In the genomic region with DNA sequence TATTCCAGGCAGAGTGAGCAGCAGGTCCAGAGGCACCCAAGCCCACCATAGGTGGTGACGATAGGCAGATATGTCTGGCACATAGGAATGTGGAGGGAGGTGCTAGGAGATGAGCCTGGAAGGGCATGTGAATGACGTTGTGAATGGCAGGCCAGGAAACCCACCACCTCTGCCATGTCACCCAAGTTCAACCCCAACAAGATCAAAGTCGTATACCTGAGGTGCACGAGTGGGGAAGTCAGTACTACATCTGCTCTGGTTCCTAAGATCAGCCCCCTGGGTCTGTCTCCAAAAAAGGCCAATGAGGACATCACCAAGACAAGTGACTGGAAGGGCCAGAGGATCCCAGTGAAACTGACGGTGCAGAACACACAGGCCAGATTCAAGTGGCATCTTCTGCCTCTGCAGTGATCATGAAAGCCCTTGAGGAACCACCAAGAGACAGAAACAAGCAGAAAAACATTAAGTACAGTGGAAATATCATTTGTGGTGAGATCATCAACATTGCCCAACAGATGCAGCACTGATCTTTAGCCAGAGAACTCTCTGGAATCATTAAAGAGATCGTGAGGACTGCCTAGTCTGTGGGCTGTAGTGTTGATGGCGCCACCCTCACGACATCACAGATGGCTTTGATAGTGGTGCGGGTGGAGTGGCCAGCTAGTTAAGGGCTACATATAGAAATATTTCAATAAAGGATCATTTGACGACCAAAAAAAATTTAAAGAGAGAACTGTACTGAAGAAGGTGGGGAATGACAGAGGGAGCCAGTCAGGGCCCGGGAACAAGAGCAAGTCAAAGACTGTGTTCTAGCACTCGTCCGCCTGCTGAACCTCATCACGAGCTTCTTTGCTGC, we compare ENCODE assay signal across 13 cellular contexts.
DNase-seq lines count a peak whose midpoint lies in the region; ATAC-seq, FAIRE-seq and TF ChIP-seq lines count a peak whose summit lies in the region.
"Had no signal": no experiment of that assay in that cellular context is flagged by ENCODE, and none has a peak within 500 bp of the region (broad histone marks: within the 10 kb centered on the region; RNA-seq: fewer than 3 reads in every experiment).

No MANE protein-coding gene starts in this region.

- peaks cover 42% of the 10 kb centered on the region for H3K4me1 ChIP-seq in IMR-90 (ENCODE audit: control insufficient read depth, insufficient read depth, low read length)
- H3K4me1 ChIP-seq in tibial artery = peaks cover 0 to 48% (median 22%) of the 10 kb centered on the region in 4 donors
- peaks cover 39% of the 10 kb centered on the region for H3K4me1 ChIP-seq in PC-3 (ENCODE audit: insufficient read depth, low read length)

- H3K27me3 ChIP-seq in IMR-90 (ENCODE audit: control insufficient read depth, insufficient read depth, low read length) = no peaks in the 10 kb centered on the region
- no peaks in the 10 kb centered on the region for H3K27me3 ChIP-seq in bronchial epithelial cell (ENCODE audit: control insufficient read depth, insufficient read depth, low read length)
- no peaks in the 10 kb centered on the region for H3K27me3 ChIP-seq in tibial artery
- no peaks in the 10 kb centered on the region for H3K27me3 ChIP-seq in PC-3 (ENCODE audit: low read length)
- H3K27me3 ChIP-seq: Peyer's patch had no signal

- no peaks in the 10 kb centered on the region for H3K9me2 ChIP-seq in PC-3 (replicated peaks; ENCODE audit: low read length)

- peak overlapping the region; percentile 75 for H3K14ac ChIP-seq in IMR-90 (replicated peaks; ENCODE audit: low read depth, low read length)

- H4K20me1 ChIP-seq in IMR-90 (ENCODE audit: insufficient read depth, low read length) (no peaks in the 10 kb centered on the region), PC-3 (ENCODE audit: low read length) (no peaks in the 10 kb centered on the region)

- CTCF ChIA-PET in IMR-90 (lab: Yijun Ruan, JAX) = no interaction called here
- CTCF ChIA-PET in PC-3 (lab: Charles Lee) = no interaction called here

- H3K36me3 ChIP-seq in IMR-90 (ENCODE audit: control insufficient read depth, insufficient read depth, low read length) (no peaks in the 10 kb centered on the region), bronchial epithelial cell (ENCODE audit: control insufficient read depth, insufficient read depth, low read length) (no peaks in the 10 kb centered on the region), tibial artery (no peaks in the 10 kb centered on the region), PC-3 (ENCODE audit: low read depth, low read length) (no peaks in the 10 kb centered on the region)
- H3K36me3 ChIP-seq: Peyer's patch had no signal

- dilution Hi-C loops in IMR-90 (cut with HindIII; ENCODE audit: low sequenced_read_pairs, unreplicated experiment) = no loop called here

- ATAC-seq in IMR-90 (ENCODE audit: low read depth) (peak; percentile 7; the same call in 1 of the 2 replicates), HG02759 (IDR thresholded peaks at IDR 0.05; ENCODE audit: unreplicated experiment) (no peak), PC-3 (no peak)
- ATAC-seq: left lobe of liver had no signal

- peak overlapping the region; percentile 48; the same call in 1 of the 2 replicates for H3K23ac ChIP-seq in IMR-90 (ENCODE audit: low read depth, low read length)

- in situ Hi-C loops in IMR-90 (cut with MboI; ENCODE audit: low sequenced_read_pairs) = no loop called here

- H3K4me2 ChIP-seq in IMR-90 (ENCODE audit: low read depth, low read length) (no peak overlapping the region), PC-3 (ENCODE audit: low read length) (no peak overlapping the region)

- FAIRE-seq in bronchial epithelial cell (lab: Jason Lieb, UNC) (no peak), islet of Langerhans (lab: Jason Lieb, UNC) (peak; percentile 9)
- FAIRE-seq: endometrium had no signal

- peak overlapping the region; percentile 59 for H2AFZ ChIP-seq in IMR-90 (replicated peaks; ENCODE audit: low read length, poor library complexity)
- no peak overlapping the region for H2AFZ ChIP-seq in PC-3 (ENCODE audit: low read length)

- H3K9ac ChIP-seq in IMR-90 (ENCODE audit: low read depth, low read length) (no peak overlapping the region), PC-3 (ENCODE audit: low read length) (no peak overlapping the region)

- H3K18ac ChIP-seq in IMR-90 (ENCODE audit: low read depth, low read length) = peak overlapping the region; percentile 37

- peak overlapping the region; percentile 93 for H4K91ac ChIP-seq in IMR-90 (ENCODE audit: insufficient read depth, low read depth, low read length)

- intact Hi-C loops in IMR-90 (cut with micrococcal nuclease) (loop anchor here (5.0 kb wide), 1 partner anchor 89 kb away; no protein-coding TSS in a partner anchor), tibial artery (cut with DNase I; ENCODE audit: low total_unique reads) (no loop called here), PC-3 (cut with micrococcal nuclease) (no loop called here)

- TF ChIP-seq POLR2A in IMR-90 (IDR thresholded peaks at IDR 0.05; ENCODE audit: low read depth, low read length) = no peak

- no peaks in the 10 kb centered on the region for H3K79me2 ChIP-seq in PC-3 (ENCODE audit: low read length)

- no peaks in the 10 kb centered on the region for H3K9me3 ChIP-seq in IMR-90 (ENCODE audit: control insufficient read depth, insufficient read depth, low read length)
- no peaks in the 10 kb centered on the region for H3K9me3 ChIP-seq in tibial artery
- no peaks in the 10 kb centered on the region for H3K9me3 ChIP-seq in PC-3 (ENCODE audit: low read length)
- H3K9me3 ChIP-seq: Peyer's patch had no signal

- H2AK9ac ChIP-seq in IMR-90 (replicated peaks; ENCODE audit: low read depth, low read length, poor library complexity) = peak overlapping the region; percentile 81

- no peak for TF ChIP-seq RAD21 in IMR-90 (IDR thresholded peaks at IDR 0.05; ENCODE audit: low read length)

- H4K8ac ChIP-seq in IMR-90 (ENCODE audit: low read depth in 2 of 2, low read length in 2 of 2) = peak overlapping the region; percentile 26 to 73

- peak; percentile 82 for DNase-seq in IMR-90
- peak; percentile 38 for DNase-seq in bronchial epithelial cell (ENCODE audit: low read depth)
- peak; percentile 38 to 65 for DNase-seq in tibial artery
- DNase-seq in PC-3 = no peak
- DNase-seq in stimulated activated CD4-positive, alpha-beta T cell treated with anti-CD3 and anti-CD28 coated beads, Interleukin-4, amount 100 ng/mL, for 1 hour = no peak
- DNase-seq: activated gamma-delta T cell treated with Interleukin-2 at 50 U/mL for 16 hours, NCI-H187 had no signal

- H3F3A ChIP-seq in PC-3 (ENCODE audit: low read length, unreplicated experiment) = peaks cover 9% of the 10 kb centered on the region

- H3K79me1 ChIP-seq in IMR-90 (ENCODE audit: low read depth in 1 of 2, low read length in 2 of 2) = peaks cover 0 to 13% of the 10 kb centered on the region in 2 experiments; a peak in 2 of 4 replicates

- no peak for TF ChIP-seq CTCF in IMR-90 (conservative IDR thresholded peaks at IDR 0.05; ENCODE audit: low read depth, low read length)
- TF ChIP-seq CTCF in bronchial epithelial cell (IDR thresholded peaks at IDR 0.05; ENCODE audit: insufficient read depth, low read length, severe bottlenecking) = no peak
- no peak for TF ChIP-seq CTCF in tibial artery (IDR thresholded peaks at IDR 0.05)
- no peak for TF ChIP-seq CTCF in PC-3 (conservative IDR thresholded peaks at IDR 0.05; ENCODE audit: low read depth, low read length)

- no peak overlapping the region for H3K56ac ChIP-seq in IMR-90 (ENCODE audit: extremely low read depth, insufficient read depth, low read length)

- BruUV-seq in IMR-90 (replicated peaks; lab: Mats Ljungman, UMichigan) (no TSS peak), PC-3 (replicated peaks; lab: Mats Ljungman, UMichigan) (no TSS peak)

- peak overlapping the region; percentile 93 for H2BK20ac ChIP-seq in IMR-90 (ENCODE audit: low read depth, low read length)

- H4K5ac ChIP-seq in IMR-90 (ENCODE audit: low read depth, low read length) = peak overlapping the region; percentile 15

- peak overlapping the region; percentile 99 for H2AK5ac ChIP-seq in IMR-90 (ENCODE audit: low read depth, low read length)

- H2BK15ac ChIP-seq in IMR-90 (ENCODE audit: low read depth, low read length) = peak overlapping the region; percentile 73; the same call in 2 of the 3 replicates

- peak overlapping the region; percentile 95 for H2BK120ac ChIP-seq in IMR-90 (ENCODE audit: low read depth, low read length)

- H3K4me3 ChIP-seq in IMR-90 (ENCODE audit: insufficient read depth, low read depth, low read length) (no peak overlapping the region), bronchial epithelial cell (ENCODE audit: low read depth, low read length) (no peak overlapping the region), tibial artery (no peak overlapping the region), PC-3 (ENCODE audit: low read length) (no peak overlapping the region)
- H3K4me3 ChIP-seq: Peyer's patch had no signal

- peak overlapping the region; percentile 38 for H2BK5ac ChIP-seq in IMR-90 (ENCODE audit: low read depth, low read length, poor library complexity, severe bottlenecking)

- peak overlapping the region; percentile 90 for H3K4ac ChIP-seq in IMR-90 (ENCODE audit: low read depth, low read length)

- WGBS in IMR-90 (ENCODE audit: extremely low coverage in 2 of 2, insufficient read length in 1 of 2), 2 experiments = 67% methylated on average over 3 of the region's 14 CpGs; no CpG with 5 or more reads in 1 of the 2 experiments

- peak overlapping the region; percentile 6; the same call in 1 of the 2 replicates for H3K27ac ChIP-seq in IMR-90 (ENCODE audit: insufficient read depth, low read length)
- peak overlapping the region in 1 of 2 donors; percentile 46 for H3K27ac ChIP-seq in tibial artery
- H3K27ac ChIP-seq in PC-3 (ENCODE audit: low read length) = no peak overlapping the region
- H3K27ac ChIP-seq: HL-60 had no signal

- POLR2A ChIA-PET in IMR-90 (lab: Charles Lee; ENCODE audit: unreplicated experiment) = interaction anchor here (1.1 kb wide), 1 partner anchor 99 kb away, joined by 3 read pairs; no protein-coding TSS in a partner anchor
- POLR2A ChIA-PET in PC-3 (lab: Charles Lee; ENCODE audit: unreplicated experiment) = interaction anchor here (0.7 kb wide), 1 partner anchor 92 kb away, joined by 3 read pairs; no protein-coding TSS in a partner anchor

- peaks cover 30% of the 10 kb centered on the region for H3K9me1 ChIP-seq in IMR-90 (ENCODE audit: insufficient read depth, low read length)

TF ChIP-seq in IMR-90, 13 proteins besides CTCF, POLR2A, EP300 and RAD21 (continues in another document):
- TF ChIP-seq ELK1 (IDR thresholded peaks at IDR 0.05; ENCODE audit: borderline replicate concordance, low read depth, low read length) (no peak), CEBPB (IDR thresholded peaks at IDR 0.05; ENCODE audit: low read depth, low read length) (peak; percentile 98), SMC3 (IDR thresholded peaks at IDR 0.05; ENCODE audit: low read depth, low read length) (no peak; the same call in 1 of the 2 replicates)

Comparison
In these comparisons a context has a peak if more than half of its experiments do, and no peak if none do; other contexts are left out.
1. DNase-seq: peak in IMR-90 (single experiment), bronchial epithelial cell (single experiment) and tibial artery (2 of 2); none in PC-3 (single experiment) and stimulated activated CD4-positive, alpha-beta T cell treated with anti-CD3 and anti-CD28 coated beads, Interleukin-4, amount 100 ng/mL, for 1 hour (single experiment).